Comparison of ENCODE assay signal across 17 cellular contexts in the genomic region with DNA sequence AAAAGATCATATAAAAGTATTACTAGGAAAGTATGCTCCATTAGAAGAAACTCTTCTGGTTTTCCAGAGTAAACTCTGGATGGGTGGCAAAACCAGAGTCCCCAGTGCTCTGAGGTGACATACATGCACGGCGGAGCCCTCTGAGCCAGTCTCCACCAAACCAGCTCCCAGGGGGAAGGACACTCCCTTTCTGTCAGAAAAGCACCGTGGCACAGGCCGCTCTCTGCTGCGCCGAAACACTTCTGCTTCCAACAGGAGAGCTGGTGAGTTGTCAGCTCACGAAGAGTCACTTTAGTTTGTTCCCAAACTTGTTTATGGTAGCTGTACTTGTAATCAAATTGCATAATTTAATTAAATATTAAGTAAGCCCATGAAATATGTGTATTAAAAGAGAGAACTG.
"Had no signal": no experiment of that assay in that cellular context is flagged by ENCODE, and none has a peak within 500 bp of the region (broad histone marks: within the 10 kb centered on the region; RNA-seq: fewer than 3 reads in every experiment).

No MANE protein-coding gene starts in this region.

- H3K9ac ChIP-seq: neural progenitor cell, parathyroid adenoma had no signal

- H2AFZ ChIP-seq: neural progenitor cell, parathyroid adenoma had no signal

- DNase-seq: activated CD4-positive, alpha-beta T cell treated with anti-CD3 and anti-CD28 coated beads for 1 hour; activated CD4-positive, alpha-beta T cell treated with anti-CD3 and anti-CD28 coated beads, Interleukin-2, amount 50 U/mL, for 4 hours; activated naive CD4-positive, alpha-beta T cell treated with anti-CD3 and anti-CD28 coated beads, Interleukin-2, amount 50 U/mL, for 16 hours; brain microvascular endothelial cell; dermis blood vessel endothelial cell; heart left ventricle; immature natural killer cell; small intestine; stimulated activated CD4-positive, alpha-beta T cell treated with anti-CD3 and anti-CD28 coated beads, Interleukin-4, amount 100 ng/mL, for 4 hours; stimulated activated CD8-positive, alpha-beta memory T cell treated with anti-CD3 and anti-CD28 coated beads, Interleukin-4, amount 100 ng/mL, for 48 hours; stimulated activated naive CD4-positive, alpha-beta T cell treated with Interleukin-2 at 50 U/mL for 16 hours; T-helper 1 cell; transverse colon had no signal

- H3K27ac ChIP-seq: heart left ventricle, neural progenitor cell, parathyroid adenoma, transverse colon, vagina, VCaP had no signal

- H3K4me1 ChIP-seq: heart left ventricle, neural progenitor cell, parathyroid adenoma, transverse colon, vagina had no signal

- H3K4me2 ChIP-seq: neural progenitor cell had no signal

- H3K9me3 ChIP-seq: heart left ventricle, transverse colon, vagina had no signal

- ATAC-seq: heart left ventricle had no signal

- H3K4me3 ChIP-seq: heart left ventricle, neural progenitor cell, transverse colon, vagina had no signal

- H3K27me3 ChIP-seq: brain microvascular endothelial cell, heart left ventricle, neural progenitor cell, transverse colon, vagina had no signal

- H3K79me2 ChIP-seq: parathyroid adenoma had no signal
